In the genomic region with DNA sequence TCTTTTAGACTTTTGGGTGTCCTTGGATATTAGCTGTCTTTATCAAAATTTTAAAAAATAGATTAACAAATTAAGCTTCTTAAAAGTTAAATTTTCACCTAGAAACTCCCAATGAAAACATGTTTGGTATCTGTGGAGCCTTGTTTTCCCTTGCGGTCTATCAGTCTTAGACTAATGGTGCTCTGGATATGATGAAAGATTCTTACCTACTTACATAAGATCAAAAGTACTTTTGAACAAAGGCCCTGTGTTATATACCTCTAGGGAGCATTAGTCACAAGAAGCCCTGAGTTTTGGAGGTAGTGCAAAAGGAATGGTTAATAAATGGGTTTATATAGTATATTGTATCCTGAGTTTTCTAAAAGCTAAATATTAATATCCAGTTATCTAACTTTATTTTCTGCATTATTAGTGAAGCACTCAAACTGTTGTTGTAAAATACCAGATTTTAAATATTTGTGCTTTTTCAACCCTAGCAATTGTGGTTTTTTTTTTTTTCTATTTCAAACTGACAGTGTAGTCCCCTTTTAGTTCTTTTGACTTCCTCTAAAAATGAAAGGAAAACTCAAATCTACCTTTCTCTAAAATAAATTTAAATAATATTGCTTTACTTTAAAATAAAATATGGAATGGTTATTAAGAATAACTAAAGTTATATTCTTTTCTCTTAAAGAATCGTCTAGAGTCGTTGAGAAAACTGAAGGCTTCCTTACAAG, we compare ENCODE assay signal across 11 cellular contexts. TPM values are rescaled to one million over a fixed set of nuclear protein-coding genes. Genes with fewer than 3 reads are reported as not detected.
A peak's percentile ranks its signal among the peaks of the same experiment; 100 is the strongest.
DNase-seq lines count a peak whose midpoint lies in the region; ATAC-seq, FAIRE-seq and TF ChIP-seq lines count a peak whose summit lies in the region.
"Had no signal": no experiment of that assay in that cellular context is flagged by ENCODE, and none has a peak within 500 bp of the region (broad histone marks: within the 10 kb centered on the region; RNA-seq: fewer than 3 reads in every experiment).

No MANE protein-coding gene starts in this region.

- no peak for TF ChIP-seq RAD21 in GM12878 (IDR thresholded peaks at IDR 0.05; ENCODE audit: insufficient read depth, low read depth, low read length)

- H3K27ac ChIP-seq in CD8-positive, alpha-beta memory T cell (ENCODE audit: low read depth, low read length) = no peak overlapping the region
- H3K27ac ChIP-seq in GM12878 (ENCODE audit: control insufficient read depth, insufficient read depth) (peak overlapping the region; percentile 54; the same call in 1 of the 2 replicates), ovary (no peak overlapping the region)
- H3K27ac ChIP-seq: neural progenitor cell had no signal

- H3K4me3 ChIP-seq in CD8-positive, alpha-beta memory T cell (ENCODE audit: low read length) = peak overlapping the region; percentile 64
- H3K4me3 ChIP-seq in GM12878 = no peak overlapping the region
- H3K4me3 ChIP-seq in ovary = peak overlapping the region; percentile 24
- H3K4me3 ChIP-seq: neural progenitor cell had no signal

- peak; percentile 74 for ATAC-seq in GM12878

- TF ChIP-seq EP300 in GM12878 (IDR thresholded peaks at IDR 0.05; ENCODE audit: borderline replicate concordance in 1 of 2, control insufficient read depth in 1 of 2, low read depth in 2 of 2, low read length in 2 of 2) (no peak), ovary (IDR thresholded peaks at IDR 0.05) (no peak)

- H3K9ac ChIP-seq in GM12878 (ENCODE audit: control insufficient read depth, insufficient read depth, low read length) = no peak overlapping the region
- H3K9ac ChIP-seq: neural progenitor cell had no signal

- peak overlapping the region; percentile 48; the same call in 1 of the 2 replicates for H2AFZ ChIP-seq in GM12878 (ENCODE audit: control insufficient read depth, low read depth, low read length)
- H2AFZ ChIP-seq: neural progenitor cell had no signal

- no peaks in the 10 kb centered on the region for H3K9me3 ChIP-seq in CD8-positive, alpha-beta memory T cell (ENCODE audit: low read length)
- H3K9me3 ChIP-seq in GM12878 (replicated peaks; ENCODE audit: control insufficient read depth, insufficient read depth, low read length) (no peaks in the 10 kb centered on the region), ovary (no peaks in the 10 kb centered on the region)

- TF ChIP-seq POLR2A in GM12878 (IDR thresholded peaks at IDR 0.05; ENCODE audit: low read depth, low read length) (no peak), ovary (IDR thresholded peaks at IDR 0.05) (no peak), erythroblast (IDR thresholded peaks at IDR 0.05; ENCODE audit: low read length) (no peak)

- no peak for FAIRE-seq in GM12878 (lab: Jason Lieb, UNC)
- no peak for FAIRE-seq in D721Med (lab: Jason Lieb, UNC)

- BruUV-seq in GM12878 (replicated peaks; lab: Mats Ljungman, UMichigan) = no TSS peak

- no peaks in the 10 kb centered on the region for H4K20me1 ChIP-seq in GM12878 (ENCODE audit: control insufficient read depth, insufficient read depth)

- no peaks in the 10 kb centered on the region for H3K9me3 Mint-ChIP-seq in CD8-positive, alpha-beta memory T cell
- H3K9me3 Mint-ChIP-seq: neural progenitor cell had no signal

- peaks cover 43% of the 10 kb centered on the region for H3K4me1 ChIP-seq in CD8-positive, alpha-beta memory T cell (ENCODE audit: insufficient read depth, low read length)
- no peaks in the 10 kb centered on the region for H3K4me1 ChIP-seq in GM12878 (ENCODE audit: control insufficient read depth, insufficient read depth, low read length)
- H3K4me1 ChIP-seq in ovary (ENCODE audit: insufficient read depth) = no peaks in the 10 kb centered on the region
- H3K4me1 ChIP-seq: neural progenitor cell had no signal

- H3K27me3 ChIP-seq in CD8-positive, alpha-beta memory T cell (ENCODE audit: insufficient read depth, low read length, poor library complexity, severe bottlenecking) = no peaks in the 10 kb centered on the region
- H3K27me3 ChIP-seq in GM12878 (replicated peaks in 1 of 2; ENCODE audit: control insufficient read depth in 2 of 2, insufficient read depth in 2 of 2, low read length in 1 of 2) (no peaks in the 10 kb centered on the region), ovary (no peaks in the 10 kb centered on the region)
- H3K27me3 ChIP-seq: neural progenitor cell had no signal

- 94% methylated on average over 3 of the region's 3 CpGs for WGBS in GM12878 (ENCODE audit: insufficient coverage, insufficient replicate concordance, low lambda C conversion rate, missing lambda C conversion rate)
- 65 to 88% (median 85%) methylated on average over 3 of the region's 3 CpGs for WGBS in ovary, 3 donors

- DNase-seq in CD8-positive, alpha-beta memory T cell = peak in 2 of 5 donors; percentile 25 to 46
- DNase-seq in LoVo (ENCODE audit: low spot score) = peak; percentile 67
- no peak for DNase-seq in GM12878 (ENCODE audit: low read depth, low spot score)
- DNase-seq in ovary = no peak
- DNase-seq in D721Med (ENCODE audit: insufficient read length, low spot score) = no peak
- no peak for DNase-seq in NCI-H2196 (lab: John Stamatoyannopoulos, UW; ENCODE audit: unreplicated experiment)
- no peak for DNase-seq in NCI-H1930 (lab: John Stamatoyannopoulos, UW)
- DNase-seq in erythroblast (lab: John Stamatoyannopoulos, UW) = no peak
- DNase-seq: DMS79, NCI-H1417 had no signal

- no peak overlapping the region for H3K4me2 ChIP-seq in GM12878 (ENCODE audit: control insufficient read depth, insufficient read depth)
- H3K4me2 ChIP-seq: neural progenitor cell had no signal

- intact Hi-C loops in GM12878 (cut with micrococcal nuclease; ENCODE audit: unreplicated experiment) (no loop called here), ovary (cut with DNase I) (no loop called here)

- peaks cover 33 to 56% (median 55%) of the 10 kb centered on the region in 3 donors for H3K4me1 Mint-ChIP-seq in CD8-positive, alpha-beta memory T cell
- H3K4me1 Mint-ChIP-seq: neural progenitor cell had no signal

- peak overlapping the region; percentile 68 to 97 (median 93) for H3K27ac Mint-ChIP-seq in CD8-positive, alpha-beta memory T cell
- H3K27ac Mint-ChIP-seq: neural progenitor cell had no signal

- POLR2A ChIA-PET in CD8-positive, alpha-beta memory T cell (lab: Charles Lee) = interaction anchor here (0.5 to 2.4 kb wide), 5 partner anchors 16 to 67 kb away, joined by 3 to 22 read pairs (median 10); partner anchors contain the start of gene SMCHD1
- POLR2A ChIA-PET in GM12878 (lab: Charles Lee) = interaction anchor here (0.8 kb wide), 1 partner anchor 18 kb away, joined by 3 read pairs; no protein-coding TSS in a partner anchor

- CTCF ChIA-PET in CD8-positive, alpha-beta memory T cell (lab: Charles Lee) = interaction anchor here (0.8 to 2.9 kb wide), 5 partner anchors 16 to 66 kb away, joined by 3 to 14 read pairs (median 3); partner anchors contain the start of genes METTL4, NDC80 and SMCHD1
- CTCF ChIA-PET in GM12878 (lab: Yijun Ruan, JAX) = interaction anchor here (0.7 to 1.3 kb wide), 6 partner anchors 13 to 133 kb away, joined by 3 to 5 read pairs (median 3); partner anchors contain the start of genes METTL4 and NDC80

- in situ Hi-C loops in GM12878 (cut with MboI) = no loop called here

- H3K27me3 Mint-ChIP-seq in CD8-positive, alpha-beta memory T cell = no peaks in the 10 kb centered on the region

- RAD21 ChIA-PET in GM12878 (lab: Charles Lee; ENCODE audit: unreplicated experiment) = interaction anchor here (0.9 to 1.4 kb wide), 5 partner anchors 10 to 47 kb away, joined by 3 to 8 read pairs (median 3); partner anchors contain the start of genes METTL4 and NDC80

- H3K79me2 ChIP-seq in GM12878 (ENCODE audit: control insufficient read depth, insufficient read depth, low read length) = no peaks in the 10 kb centered on the region; the same call in 1 of the 2 replicates

- H3K36me3 Mint-ChIP-seq in CD8-positive, alpha-beta memory T cell = peaks cover 0 to 4% (median 2%) of the 10 kb centered on the region in 3 donors

- H3K4me3 Mint-ChIP-seq in CD8-positive, alpha-beta memory T cell = peak overlapping the region; percentile 70 to 85 (median 80)
- H3K4me3 Mint-ChIP-seq: neural progenitor cell had no signal

- H3K36me3 ChIP-seq in CD8-positive, alpha-beta memory T cell (ENCODE audit: insufficient read depth, low read length) = no peaks in the 10 kb centered on the region
- H3K36me3 ChIP-seq in GM12878 (ENCODE audit: control insufficient read depth in 2 of 2, insufficient read depth in 2 of 2, low read length in 1 of 2) = peaks cover 7 to 36% of the 10 kb centered on the region in 2 experiments
- no peaks in the 10 kb centered on the region for H3K36me3 ChIP-seq in ovary

- SMC1A ChIA-PET in GM12878 (lab: Charles Lee; ENCODE audit: uncharacterized antibody, unreplicated experiment) = interaction anchor here (0.8 to 2.7 kb wide), 10 partner anchors 10 to 98 kb away, joined by 3 to 18 read pairs (median 4); no protein-coding TSS in a partner anchor

- TF ChIP-seq CTCF in GM12878 (IDR thresholded peaks at IDR 0.05 in 2 of 3, conservative IDR thresholded peaks at IDR 0.05 in 1 of 3; ENCODE audit: control insufficient read depth in 2 of 3, extremely low read depth in 1 of 3, insufficient read depth in 1 of 3, low read depth in 3 of 3, low read length in 3 of 3) (no peak), ovary (IDR thresholded peaks at IDR 0.05) (no peak), D721Med (IDR thresholded peaks at IDR 0.05; ENCODE audit: insufficient read depth, missing control alignments) (no peak)

RNA-seq across cellular contexts. Expression of gene NDC80, which starts 18.1 kb away (rescaled TPM):
- 10 to 100 TPM; 41.6 to 44.4 TPM for total RNA-seq in CD8-positive, alpha-beta memory T cell
- 5.4 TPM for polyA plus RNA-seq in CD8-positive, alpha-beta memory T cell
- total RNA-seq in GM12878 (2013; cell fraction: nucleolus; rRNA removed) = 37.5 and 45.0 TPM in 2 replicates
- total RNA-seq in GM12878 (2014; rRNA removed) (39.5 and 46.2 TPM in 2 replicates), GM12878 (2014; rRNA removed; fragmentation: Illumina TruSeq; extraction: Trizol) (55.3 and 57.2 TPM in 2 replicates), GM12878 (2021) (36.1 and 38.8 TPM in 2 replicates), ovary (1 to 10 TPM in 1 of 7 donors, under 1 TPM in 4, not detected in 2; 0.13 to 1.6 (median 0.34) TPM)
- polyA plus RNA-seq in GM12878 (2011; ENCODE audit: low read depth) = 15.1 TPM
- polyA plus RNA-seq in GM12878 (2011; rRNA removed) (44.1 and 74.5 TPM in 2 replicates), GM12878 (2014; fragmentation: Illumina TruSeq; extraction: Trizol) (55.0 and 67.0 TPM in 2 replicates), GM12878 (2014; fragmentation: Nextera tagmentation; extraction: Ambion mirVana) (10 to 100 TPM; 54.4 to 55.0 TPM), GM12878 (2014; rRNA removed) (31.3 and 36.5 TPM in 2 replicates), GM12878 (2016; fragmentation: Nextera tagmentation; extraction: Ambion mirVana) (10 to 100 TPM; 76.5 to 80.8 TPM), ovary (1 to 10 TPM in 1 of 2 donors, under 1 TPM in 1; 0.57 to 2.5 TPM)
- 12.5 and 22.3 TPM in 2 replicates for polyA plus RNA-seq in GM12878 (2011; cell fraction: cytosol; rRNA removed)
- polyA plus RNA-seq in GM12878 (2011; cell fraction: nucleus; rRNA removed) = 26.9 and 28.4 TPM in 2 replicates
- polyA plus RNA-seq in GM12878 (2012) = 18.6 and 24.5 TPM in 2 replicates
- polyA minus RNA-seq in GM12878 (2011; rRNA and poly(A)+ RNA removed) = 28.3 and 33.1 TPM in 2 replicates
- polyA minus RNA-seq in GM12878 (2011; cell fraction: cytosol; rRNA and poly(A)+ RNA removed) = 16.4 and 18.3 TPM in 2 replicates
- 43.8 and 73.0 TPM in 2 replicates for polyA minus RNA-seq in GM12878 (2011; cell fraction: nucleus; rRNA and poly(A)+ RNA removed)

RNA-seq across cellular contexts. Expression of gene METTL4, which starts 18.2 kb away (rescaled TPM):
- 10 to 100 TPM; 21.4 to 22.8 TPM for total RNA-seq in CD8-positive, alpha-beta memory T cell
- 14.4 TPM for polyA plus RNA-seq in CD8-positive, alpha-beta memory T cell
- total RNA-seq in GM12878 (2013; cell fraction: nucleolus; rRNA removed) = 31.0 and 34.2 TPM in 2 replicates
- total RNA-seq in GM12878 (2014; rRNA removed) = 4.9 and 7.2 TPM in 2 replicates
- 12.5 and 15.5 TPM in 2 replicates for total RNA-seq in GM12878 (2014; rRNA removed; fragmentation: Illumina TruSeq; extraction: Trizol)
- 7.7 and 9.6 TPM in 2 replicates for total RNA-seq in GM12878 (2021)
- polyA plus RNA-seq in GM12878 (2011; ENCODE audit: low read depth) = 5.5 TPM
- polyA plus RNA-seq in GM12878 (2011; rRNA removed) = 14.0 and 23.3 TPM in 2 replicates
- 5.0 and 5.7 TPM in 2 replicates for polyA plus RNA-seq in GM12878 (2011; cell fraction: cytosol; rRNA removed)
- 9.7 and 10.9 TPM in 2 replicates for polyA plus RNA-seq in GM12878 (2011; cell fraction: nucleus; rRNA removed)
- polyA plus RNA-seq in GM12878 (2012) = 7.4 and 8.1 TPM in 2 replicates
- 14.0 and 15.1 TPM in 2 replicates for polyA plus RNA-seq in GM12878 (2014; fragmentation: Illumina TruSeq; extraction: Trizol)
- polyA plus RNA-seq in GM12878 (2014; fragmentation: Nextera tagmentation; extraction: Ambion mirVana) = 10 to 100 TPM in 1 of 2 experiments, 1 to 10 TPM in 1; 7.6 to 13.3 TPM
- polyA plus RNA-seq in GM12878 (2014; rRNA removed) = 8.4 and 9.8 TPM in 2 replicates
- polyA plus RNA-seq in GM12878 (2016; fragmentation: Nextera tagmentation; extraction: Ambion mirVana) = 10 to 100 TPM; 12.2 to 15.2 TPM
- polyA minus RNA-seq in GM12878 (2011; rRNA and poly(A)+ RNA removed) = 10.1 and 11.5 TPM in 2 replicates
- 4.5 and 7.4 TPM in 2 replicates for polyA minus RNA-seq in GM12878 (2011; cell fraction: cytosol; rRNA and poly(A)+ RNA removed)
- 6.2 and 10.2 TPM in 2 replicates for polyA minus RNA-seq in GM12878 (2011; cell fraction: nucleus; rRNA and poly(A)+ RNA removed)
- 10 to 100 TPM in 2 of 7 donors, 1 to 10 TPM in 5; 4.8 to 16.0 (median 8.7) TPM for total RNA-seq in ovary
- polyA plus RNA-seq in ovary = 1 to 10 TPM; 7.0 to 8.2 TPM

Comparison
In these comparisons a context has a peak if more than half of its experiments do, and no peak if none do; other contexts are left out.
1. RNA of gene NDC80, which starts 18.1 kb away (total RNA-seq): 41.6 to 44.4 TPM in CD8-positive, alpha-beta memory T cell and 36.1 to 57.2 TPM in GM12878; 0.13 to 1.6 TPM in ovary; every median in the first group is over 10 times any median in the second.